16 cellular contexts compared by ENCODE assay signal in genomic region chr13:97431365-97431764, GRCh38. TPM values are rescaled to one million over a fixed set of nuclear protein-coding genes. Genes with fewer than 3 reads are reported as not detected.
A peak's percentile ranks its signal among the peaks of the same experiment; 100 is the strongest.
DNase-seq lines count a peak whose midpoint lies in the region; ATAC-seq, FAIRE-seq and TF ChIP-seq lines count a peak whose summit lies in the region.
"Had no signal": no experiment of that assay in that cellular context is flagged by ENCODE, and none has a peak within 500 bp of the region (broad histone marks: within the 10 kb centered on the region; RNA-seq: fewer than 3 reads in every experiment).

No MANE protein-coding gene starts in this region.

- H3K9me3 ChIP-seq in BLaER1 treated with 17β-estradiol and CSF1 and Interleukin-3, amounts not matched to agents 10 nM and 100 nM (replicated peaks in 1 of 11), result peaks cover 0 to 20% (median 8%) of the 10 kb centered on the region in 11 experiments; a peak in 9 of 22 replicates
- H3K9me3 ChIP-seq in GM23248 (ENCODE audit: low read depth) (no peaks in the 10 kb centered on the region), ovary (no peaks in the 10 kb centered on the region)
- H3K9me3 ChIP-seq: heart left ventricle, suprapubic skin had no signal

- no peaks in the 10 kb centered on the region for H3K9me2 ChIP-seq in GM23248 (ENCODE audit: insufficient read depth)

- TF ChIP-seq EP300 in ovary (IDR thresholded peaks at IDR 0.05), result no peak

- peak overlapping the region in 7 of 11 experiments; percentile 21 to 77 (median 71); a peak in 11 of 22 replicates for H3K4me2 ChIP-seq in BLaER1 treated with 17β-estradiol and CSF1 and Interleukin-3, amounts not matched to agents 10 nM and 100 nM
- H3K4me2 ChIP-seq in GM23248 (ENCODE audit: unreplicated experiment), result no peak overlapping the region

- FAIRE-seq in GM19239 (lab: Jason Lieb, UNC), result no peak
- FAIRE-seq: endothelial cell of umbilical vein had no signal

- no peak overlapping the region for H3K9ac ChIP-seq in BLaER1 treated with 17β-estradiol and CSF1 and Interleukin-3, amounts not matched to agents 10 nM and 100 nM
- H3K9ac ChIP-seq in GM23248, result no peak overlapping the region

- no peak overlapping the region for H3K27ac Mint-ChIP-seq in activated T-helper 2 cell treated with anti-CD3 and anti-CD28 coated beads, Interferon-gamma antibody, Interleukin-2, Interleukin-4, amounts not matched to agents 10 μg/mL and 5 μg/mL and 100 μg/mL, durations not matched to agents 14 hours and 24 hours and 36 hours
- peak overlapping the region in 1 of 10 donors; percentile 4 for H3K27ac Mint-ChIP-seq in naive thymus-derived CD8-positive, alpha-beta T cell

- POLR2A ChIA-PET in naive thymus-derived CD8-positive, alpha-beta T cell (lab: Charles Lee), result interaction anchor here (0.6 kb wide), 1 partner anchor 63 kb away, joined by 3 read pairs; no protein-coding TSS in a partner anchor

- H3K27me3 Mint-ChIP-seq in activated T-helper 2 cell treated with anti-CD3 and anti-CD28 coated beads, Interferon-gamma antibody, Interleukin-2, Interleukin-4, amounts not matched to agents 10 μg/mL and 5 μg/mL and 100 μg/mL, durations not matched to agents 14 hours and 24 hours and 36 hours (ENCODE audit: low read depth), result peaks cover 18% of the 10 kb centered on the region
- H3K27me3 Mint-ChIP-seq in naive thymus-derived CD8-positive, alpha-beta T cell, result peaks cover 0 to 11% (median 4%) of the 10 kb centered on the region in 5 donors

- H3K36me3 Mint-ChIP-seq in activated T-helper 2 cell treated with anti-CD3 and anti-CD28 coated beads, Interferon-gamma antibody, Interleukin-2, Interleukin-4, amounts not matched to agents 10 μg/mL and 5 μg/mL and 100 μg/mL, durations not matched to agents 14 hours and 24 hours and 36 hours (ENCODE audit: low read depth), result peaks cover 6% of the 10 kb centered on the region
- H3K36me3 Mint-ChIP-seq in naive thymus-derived CD8-positive, alpha-beta T cell, result no peaks in the 10 kb centered on the region

- DNase-seq in GM23248, result no peak
- no peak for DNase-seq in activated T-helper 2 cell treated with anti-CD3 and anti-CD28 coated beads, Interferon-gamma antibody, Interleukin-2, Interleukin-4, amounts not matched to agents 10 μg/mL and 5 μg/mL and 100 μg/mL, durations not matched to agents 14 hours and 24 hours and 36 hours (ENCODE audit: low spot score)
- no peak for DNase-seq in naive thymus-derived CD8-positive, alpha-beta T cell
- DNase-seq in ovary, result no peak
- no peak for DNase-seq in GOT3 (lab: John Stamatoyannopoulos, UW)
- no peak for DNase-seq in GM19239 (ENCODE audit: insufficient read length, low spot score)
- no peak for DNase-seq in NCI-H510A (lab: John Stamatoyannopoulos, UW)
- DNase-seq: activated CD4-positive, alpha-beta T cell treated with anti-CD3 and anti-CD28 coated beads, Interleukin-2, amount 50 U/mL, for 48 hours; aorta; DMS 273 treated with DMSO at 0.1 percent for 48 hours; HCEC 1CT; heart left ventricle; NCI-H1436 treated with DMSO at 0.1 percent for 48 hours had no signal

- H3K27me3 ChIP-seq in BLaER1 treated with 17β-estradiol and CSF1 and Interleukin-3, amounts not matched to agents 10 nM and 100 nM, result no peaks in the 10 kb centered on the region
- H3K27me3 ChIP-seq in GM23248 (replicated peaks; ENCODE audit: insufficient read depth), result no peaks in the 10 kb centered on the region
- H3K27me3 ChIP-seq in ovary, result no peaks in the 10 kb centered on the region
- H3K27me3 ChIP-seq: heart left ventricle, suprapubic skin had no signal

- H3K4me3 Mint-ChIP-seq in activated T-helper 2 cell treated with anti-CD3 and anti-CD28 coated beads, Interferon-gamma antibody, Interleukin-2, Interleukin-4, amounts not matched to agents 10 μg/mL and 5 μg/mL and 100 μg/mL, durations not matched to agents 14 hours and 24 hours and 36 hours (ENCODE audit: low read depth), result peak overlapping the region; percentile 22
- H3K4me3 Mint-ChIP-seq in naive thymus-derived CD8-positive, alpha-beta T cell, result peak overlapping the region in 6 of 10 donors; percentile 3 to 99 (median 68)

- peak overlapping the region in 1 of 10 experiments; percentile 21; a peak in 1 of 20 replicates for H3K4me3 ChIP-seq in BLaER1 treated with 17β-estradiol and CSF1 and Interleukin-3, amounts not matched to agents 10 nM and 100 nM
- H3K4me3 ChIP-seq in GM23248 (no peak overlapping the region; the same call in 1 of the 2 replicates), ovary (no peak overlapping the region)

- 97 to 100% methylated on average over 2 of the region's 2 CpGs for WGBS in GM23248 (ENCODE audit: low coverage in 1 of 2, low lambda C conversion rate in 2 of 2, missing lambda C conversion rate in 2 of 2), 2 experiments
- 90 to 96% (median 96%) methylated on average over 2 of the region's 2 CpGs for WGBS in ovary, 3 donors

- H3K79me2 ChIP-seq in GM23248 (ENCODE audit: insufficient read depth), result peaks cover 19% of the 10 kb centered on the region

- peaks cover 0 to 2% (median 0%) of the 10 kb centered on the region in 11 experiments; a peak in 5 of 22 replicates for H3K36me3 ChIP-seq in BLaER1 treated with 17β-estradiol and CSF1 and Interleukin-3, amounts not matched to agents 10 nM and 100 nM
- H3K36me3 ChIP-seq in GM23248 (ENCODE audit: low read depth), result no peaks in the 10 kb centered on the region
- H3K36me3 ChIP-seq in ovary, result no peaks in the 10 kb centered on the region
- H3K36me3 ChIP-seq: heart left ventricle, suprapubic skin had no signal

- H3F3A ChIP-seq in GM23248 (ENCODE audit: insufficient read depth), result peaks cover 11% of the 10 kb centered on the region; the same call in 1 of the 2 replicates

- no peak overlapping the region for H3K27ac ChIP-seq in BLaER1 treated with 17β-estradiol and CSF1 and Interleukin-3, amounts not matched to agents 10 nM and 100 nM
- H3K27ac ChIP-seq in GM23248, result no peak overlapping the region
- H3K27ac ChIP-seq in ovary, result no peak overlapping the region
- H3K27ac ChIP-seq: suprapubic skin had no signal

- ATAC-seq in naive thymus-derived CD8-positive, alpha-beta T cell, result no peak
- ATAC-seq: heart left ventricle had no signal

- TF ChIP-seq CTCF in ovary (IDR thresholded peaks at IDR 0.05), result no peak

- no peaks in the 10 kb centered on the region for H3K9me3 Mint-ChIP-seq in activated T-helper 2 cell treated with anti-CD3 and anti-CD28 coated beads, Interferon-gamma antibody, Interleukin-2, Interleukin-4, amounts not matched to agents 10 μg/mL and 5 μg/mL and 100 μg/mL, durations not matched to agents 14 hours and 24 hours and 36 hours
- no peaks in the 10 kb centered on the region for H3K9me3 Mint-ChIP-seq in naive thymus-derived CD8-positive, alpha-beta T cell

- intact Hi-C loops in activated T-helper 2 cell treated with anti-CD3 and anti-CD28 coated beads, Interferon-gamma antibody, Interleukin-2, Interleukin-4, amounts not matched to agents 10 μg/mL and 5 μg/mL and 100 μg/mL, durations not matched to agents 14 hours and 24 hours and 36 hours (cut with micrococcal nuclease), result loop anchor here (5.0 to 10.0 kb wide), 2 partner anchors 713 to 1141 kb away; partner anchors contain the start of gene FARP1
- intact Hi-C loops in ovary (cut with DNase I), result loop anchor here in 1 of 4 donors (5.0 to 10.0 kb wide), 2 partner anchors 207 to 546 kb away; partner anchors contain the start of gene MBNL2

- H3K4me1 ChIP-seq in BLaER1 treated with 17β-estradiol and CSF1 and Interleukin-3, amounts not matched to agents 10 nM and 100 nM, result peaks cover 2 to 23% (median 14%) of the 10 kb centered on the region in 10 experiments; a peak in 19 of 20 replicates
- H3K4me1 ChIP-seq in GM23248 (ENCODE audit: insufficient read depth) (peaks cover 21% of the 10 kb centered on the region), ovary (ENCODE audit: insufficient read depth) (peaks cover 1% of the 10 kb centered on the region)

- H4K20me1 ChIP-seq in BLaER1 treated with 17β-estradiol and CSF1 and Interleukin-3, amounts not matched to agents 10 nM and 100 nM, result peaks cover 0 to 14% (median 8%) of the 10 kb centered on the region in 11 experiments; a peak in 14 of 22 replicates
- H4K20me1 ChIP-seq in GM23248 (ENCODE audit: insufficient read depth), result no peaks in the 10 kb centered on the region

- H2AFZ ChIP-seq in GM23248, result peak overlapping the region; percentile 86

- peaks cover 29% of the 10 kb centered on the region for H3K4me1 Mint-ChIP-seq in activated T-helper 2 cell treated with anti-CD3 and anti-CD28 coated beads, Interferon-gamma antibody, Interleukin-2, Interleukin-4, amounts not matched to agents 10 μg/mL and 5 μg/mL and 100 μg/mL, durations not matched to agents 14 hours and 24 hours and 36 hours (ENCODE audit: low read depth)
- peaks cover 13 to 30% (median 27%) of the 10 kb centered on the region in 4 donors for H3K4me1 Mint-ChIP-seq in naive thymus-derived CD8-positive, alpha-beta T cell

- TF ChIP-seq POLR2A in ovary (IDR thresholded peaks at IDR 0.05), result no peak

- in situ Hi-C loops in GM23248 (cut with MboI), result no loop called here

RNA-seq across cellular contexts. Expression of gene RAP2A, which starts 2.6 kb away (rescaled TPM):
- 22.3 and 23.9 TPM in 2 replicates for total RNA-seq in GM23248 (2014; rRNA removed; shearing (Covaris generic))
- 3.4 and 3.8 TPM in 2 replicates for polyA plus RNA-seq in GM23248 (2016; fragmentation: Nextera tagmentation; extraction: Ambion mirVana)
- total RNA-seq in activated T-helper 2 cell treated with anti-CD3 and anti-CD28 coated beads, Interferon-gamma antibody, Interleukin-2, Interleukin-4, amounts not matched to agents 10 μg/mL and 5 μg/mL and 100 μg/mL, durations not matched to agents 14 hours and 24 hours and 36 hours, result 26.0 and 27.1 TPM in 2 replicates
- 10 to 100 TPM; 17.7 to 19.2 TPM for total RNA-seq in naive thymus-derived CD8-positive, alpha-beta T cell
- 1 to 10 TPM; 1.8 to 3.5 (median 3.3) TPM for polyA plus RNA-seq in naive thymus-derived CD8-positive, alpha-beta T cell
- total RNA-seq in ovary, result 10 to 100 TPM in 6 of 7 donors, 1 to 10 TPM in 1; 8.8 to 23.1 (median 15.0) TPM
- 10 to 100 TPM in 1 of 2 donors, 1 to 10 TPM in 1; 6.6 to 13.3 TPM for polyA plus RNA-seq in ovary
